Comparison of ENCODE assay signal across 25 cellular contexts in genomic region chr12:115357681-115358080, GRCh38.
"Had no signal": no experiment of that assay in that cellular context is flagged by ENCODE, and none has a peak within 500 bp of the region (broad histone marks: within the 10 kb centered on the region; RNA-seq: fewer than 3 reads in every experiment).

No MANE protein-coding gene starts in this region.

- H2AFZ ChIP-seq: neural progenitor cell had no signal

- H3K4me3 Mint-ChIP-seq: naive thymus-derived CD8-positive, alpha-beta T cell; natural killer cell treated with Interleukin-12 subunit alpha and Interleukin-12 subunit beta and Interleukin-15 and Interleukin-18, amount 100 ng/mL, for 72 hours; neural progenitor cell; stimulated activated effector memory CD8-positive, alpha-beta T cell treated with anti-CD3 and anti-CD28 coated beads, Interleukin-12 subunit alpha, Interleukin-12 subunit beta, amount 100 ng/mL, for 72 hours; stimulated activated naive B cell treated with anti-CD40 and anti-IgM and Interleukin-4, amounts not matched to agents 10 μg/mL and 1 μg/mL and 100 μg/mL, for 72 hours; stimulated activated naive CD8-positive, alpha-beta T cell treated with anti-CD3 and anti-CD28 coated beads, Interleukin-15, Interleukin-2, amounts not matched to agents 100 ng/mL and 50 ng/mL, for 24 hours had no signal

- H3K36me3 ChIP-seq: neural progenitor cell, pancreas, prostate gland, right lobe of liver, sigmoid colon, stomach, thoracic aorta, thyroid gland, tibial nerve, upper lobe of left lung, vagina had no signal

- H3K27ac Mint-ChIP-seq: naive thymus-derived CD8-positive, alpha-beta T cell; natural killer cell treated with Interleukin-12 subunit alpha and Interleukin-12 subunit beta and Interleukin-15 and Interleukin-18, amount 100 ng/mL, for 72 hours; neural progenitor cell; stimulated activated effector memory CD8-positive, alpha-beta T cell treated with anti-CD3 and anti-CD28 coated beads, Interleukin-12 subunit alpha, Interleukin-12 subunit beta, amount 100 ng/mL, for 72 hours; stimulated activated naive B cell treated with anti-CD40 and anti-IgM and Interleukin-4, amounts not matched to agents 10 μg/mL and 1 μg/mL and 100 μg/mL, for 72 hours; stimulated activated naive CD8-positive, alpha-beta T cell treated with anti-CD3 and anti-CD28 coated beads, Interleukin-15, Interleukin-2, amounts not matched to agents 100 ng/mL and 50 ng/mL, for 24 hours had no signal

- H3K9ac ChIP-seq: neural progenitor cell had no signal

- H3K27ac ChIP-seq: neural progenitor cell, pancreas, prostate gland, right lobe of liver, sigmoid colon, stomach, thoracic aorta, thyroid gland, tibial nerve, upper lobe of left lung, vagina had no signal

- ATAC-seq: naive thymus-derived CD8-positive, alpha-beta T cell; natural killer cell treated with Interleukin-12 subunit alpha and Interleukin-12 subunit beta and Interleukin-15 and Interleukin-18, amount 100 ng/mL, for 72 hours; pancreas; right cardiac atrium; right lobe of liver; stimulated activated effector memory CD8-positive, alpha-beta T cell treated with anti-CD3 and anti-CD28 coated beads, Interleukin-12 subunit alpha, Interleukin-12 subunit beta, amount 100 ng/mL, for 72 hours; stimulated activated naive B cell treated with anti-CD40 and anti-IgM and Interleukin-4, amounts not matched to agents 10 μg/mL and 1 μg/mL and 100 μg/mL, for 72 hours had no signal

- H3K4me1 ChIP-seq: neural progenitor cell, pancreas, prostate gland, right lobe of liver, thyroid gland had no signal

- H3K27me3 ChIP-seq: neural progenitor cell, right lobe of liver, sigmoid colon, stomach, thyroid gland, tibial nerve, upper lobe of left lung, vagina had no signal

- H3K4me1 Mint-ChIP-seq: neural progenitor cell; stimulated activated effector memory CD8-positive, alpha-beta T cell treated with anti-CD3 and anti-CD28 coated beads, Interleukin-12 subunit alpha, Interleukin-12 subunit beta, amount 100 ng/mL, for 72 hours; stimulated activated naive B cell treated with anti-CD40 and anti-IgM and Interleukin-4, amounts not matched to agents 10 μg/mL and 1 μg/mL and 100 μg/mL, for 72 hours had no signal

- H3K27me3 Mint-ChIP-seq: natural killer cell treated with Interleukin-12 subunit alpha and Interleukin-12 subunit beta and Interleukin-15 and Interleukin-18, amount 100 ng/mL, for 72 hours had no signal

- H3K9me3 Mint-ChIP-seq: neural progenitor cell; stimulated activated naive CD8-positive, alpha-beta T cell treated with anti-CD3 and anti-CD28 coated beads, Interleukin-15, Interleukin-2, amounts not matched to agents 100 ng/mL and 50 ng/mL, for 24 hours had no signal

- H3K36me3 Mint-ChIP-seq: naive thymus-derived CD8-positive, alpha-beta T cell; natural killer cell treated with Interleukin-12 subunit alpha and Interleukin-12 subunit beta and Interleukin-15 and Interleukin-18, amount 100 ng/mL, for 72 hours; neural progenitor cell; stimulated activated effector memory CD8-positive, alpha-beta T cell treated with anti-CD3 and anti-CD28 coated beads, Interleukin-12 subunit alpha, Interleukin-12 subunit beta, amount 100 ng/mL, for 72 hours; stimulated activated naive B cell treated with anti-CD40 and anti-IgM and Interleukin-4, amounts not matched to agents 10 μg/mL and 1 μg/mL and 100 μg/mL, for 72 hours had no signal

- H3K4me2 ChIP-seq: neural progenitor cell had no signal

- H3K4me3 ChIP-seq: neural progenitor cell, pancreas, prostate gland, right lobe of liver, sigmoid colon, stomach, thoracic aorta, thyroid gland, tibial nerve, upper lobe of left lung, vagina had no signal

- DNase-seq: naive thymus-derived CD8-positive, alpha-beta T cell; occipital lobe; pancreas; right cardiac atrium; right lobe of liver; sigmoid colon; small intestine; stimulated activated CD4-positive, alpha-beta T cell treated with anti-CD3 and anti-CD28 coated beads, Interleukin-15, amount 100 ng/mL, for 24 hours; stimulated activated CD4-positive, alpha-beta T cell treated with anti-CD3 and anti-CD28 coated beads, Interleukin-2, amount 100 ng/mL, for 24 hours; stimulated activated CD4-positive, alpha-beta T cell treated with anti-CD3 and anti-CD28 coated beads, Interleukin-2, amount 100 ng/mL, for 48 hours; stimulated activated CD4-positive, alpha-beta T cell treated with anti-CD3 and anti-CD28 coated beads, Interleukin-4, amount 100 ng/mL, for 24 hours; stimulated activated naive B cell treated with anti-CD40 and anti-IgM and Interleukin-4, amounts not matched to agents 10 μg/mL and 1 μg/mL and 100 μg/mL, for 72 hours; stimulated activated naive CD4-positive, alpha-beta T cell treated with Interleukin-2 at 50 U/mL for 16 hours; stomach; thyroid gland; trophoblast cell; upper lobe of left lung had no signal
